Comparison of ENCODE assay signal across 1 cellular context in genomic region chr4:118904935-118905334, GRCh38.
TF ChIP-seq lines count a peak whose summit lies in the region.

No MANE protein-coding gene starts in this region.

TF ChIP-seq in WTC11, 78 proteins besides CTCF, POLR2A, EP300 and RAD21 (continued from another document):
- TF ChIP-seq AR (CRISPR knock-in tag; IDR thresholded peaks at IDR 0.05) = no peak
- TF ChIP-seq ZNF425 (CRISPR knock-in tag; conservative IDR thresholded peaks at IDR 0.05) = no peak
- TF ChIP-seq ZNF317 (CRISPR knock-in tag; IDR thresholded peaks at IDR 0.05; ENCODE audit: borderline replicate concordance, low read depth) = no peak
- no peak for TF ChIP-seq ATF2 (CRISPR knock-in tag; IDR thresholded peaks at IDR 0.05; ENCODE audit: borderline replicate concordance, low read depth)
- TF ChIP-seq ELF4 (CRISPR knock-in tag; IDR thresholded peaks at IDR 0.05; ENCODE audit: low read depth) = no peak
- TF ChIP-seq HMGA2 (CRISPR knock-in tag; IDR thresholded peaks at IDR 0.05) = no peak
- no peak for TF ChIP-seq CBFB (CRISPR knock-in tag; IDR thresholded peaks at IDR 0.05; ENCODE audit: low read depth)
- no peak for TF ChIP-seq MAX (CRISPR knock-in tag; IDR thresholded peaks at IDR 0.05)
- no peak for TF ChIP-seq MLX (CRISPR knock-in tag; IDR thresholded peaks at IDR 0.05)
